In genomic region chr14:61609143-61609851, GRCh38 we compare ENCODE assay signal across 9 cellular contexts.
DNase-seq lines count a peak whose midpoint lies in the region; ATAC-seq, FAIRE-seq and TF ChIP-seq lines count a peak whose summit lies in the region.
"Had no signal": no experiment of that assay in that cellular context is flagged by ENCODE, and none has a peak within 500 bp of the region (broad histone marks: within the 10 kb centered on the region; RNA-seq: fewer than 3 reads in every experiment).

No MANE protein-coding gene starts in this region.

- H3K4me3 Mint-ChIP-seq in natural killer cell treated with Interleukin-12 subunit alpha and Interleukin-12 subunit beta and Interleukin-15 and Interleukin-18, amount 100 ng/mL, for 72 hours = peak overlapping the region; percentile 4
- H3K4me3 Mint-ChIP-seq in CD4-positive, alpha-beta memory T cell = peak overlapping the region in 1 of 8 donors; percentile 13

- H3K36me3 Mint-ChIP-seq in natural killer cell treated with Interleukin-12 subunit alpha and Interleukin-12 subunit beta and Interleukin-15 and Interleukin-18, amount 100 ng/mL, for 72 hours = peaks cover 13% of the 10 kb centered on the region
- no peaks in the 10 kb centered on the region for H3K36me3 Mint-ChIP-seq in CD4-positive, alpha-beta memory T cell

- TF ChIP-seq EP300 in esophagus muscularis mucosa (IDR thresholded peaks at IDR 0.05) = no peak

- peaks cover 59 to 63% of the 10 kb centered on the region in 2 donors for H3K4me1 Mint-ChIP-seq in natural killer cell treated with Interleukin-12 subunit alpha and Interleukin-12 subunit beta and Interleukin-15 and Interleukin-18, amount 100 ng/mL, for 72 hours (ENCODE audit: low read depth in 2 of 2)
- H3K4me1 Mint-ChIP-seq in CD4-positive, alpha-beta memory T cell = no peaks in the 10 kb centered on the region

- peak; percentile 69 for DNase-seq in DMS53 (lab: John Stamatoyannopoulos, UW)
- peak; percentile 20 for DNase-seq in NCI-H774 (lab: John Stamatoyannopoulos, UW)
- no peak for DNase-seq in esophagus muscularis mucosa (ENCODE audit: extremely low spot score)
- DNase-seq in natural killer cell treated with Interleukin-12 subunit alpha and Interleukin-12 subunit beta and Interleukin-15 and Interleukin-18, amount 100 ng/mL, for 72 hours (ENCODE audit: low spot score) = no peak
- DNase-seq in CD4-positive, alpha-beta memory T cell = no peak
- DNase-seq in small intestine = no peak
- no peak for DNase-seq in lower leg skin (ENCODE audit: low spot score in 2 of 2)

- no peak for FAIRE-seq in small intestine (lab: Jason Lieb, UNC)

- H3K27ac Mint-ChIP-seq in natural killer cell treated with Interleukin-12 subunit alpha and Interleukin-12 subunit beta and Interleukin-15 and Interleukin-18, amount 100 ng/mL, for 72 hours = peak overlapping the region; percentile 38 to 75
- H3K27ac Mint-ChIP-seq in CD4-positive, alpha-beta memory T cell = peak overlapping the region in 1 of 7 donors; percentile 67

- POLR2A ChIA-PET in CD4-positive, alpha-beta memory T cell (lab: Charles Lee; ENCODE audit: partially characterized antibody) = no interaction called here

- CTCF ChIA-PET in CD4-positive, alpha-beta memory T cell (lab: Charles Lee; ENCODE audit: partially characterized antibody) = no interaction called here

- H3K9me3 ChIP-seq in esophagus muscularis mucosa = no peaks in the 10 kb centered on the region
- no peaks in the 10 kb centered on the region for H3K9me3 ChIP-seq in CD4-positive, alpha-beta memory T cell (ENCODE audit: control insufficient read depth in 1 of 2, low read length in 2 of 2)
- no peaks in the 10 kb centered on the region for H3K9me3 ChIP-seq in small intestine (ENCODE audit: control insufficient read depth, low read depth)
- H3K9me3 ChIP-seq: upper lobe of left lung had no signal

- TF ChIP-seq CTCF in esophagus muscularis mucosa (IDR thresholded peaks at IDR 0.05) (no peak), lower leg skin (IDR thresholded peaks at IDR 0.05) (no peak)

- H3K27me3 Mint-ChIP-seq in natural killer cell treated with Interleukin-12 subunit alpha and Interleukin-12 subunit beta and Interleukin-15 and Interleukin-18, amount 100 ng/mL, for 72 hours = no peaks in the 10 kb centered on the region
- no peaks in the 10 kb centered on the region for H3K27me3 Mint-ChIP-seq in CD4-positive, alpha-beta memory T cell

- H3K4me3 ChIP-seq in esophagus muscularis mucosa (peak overlapping the region in 2 of 4 donors; percentile 5 to 12), small intestine (ENCODE audit: low read depth in 1 of 2, low read length in 2 of 2) (no peak overlapping the region), lower leg skin (ENCODE audit: low read depth, poor library complexity, severe bottlenecking) (no peak overlapping the region)
- H3K4me3 ChIP-seq in CD4-positive, alpha-beta memory T cell (ENCODE audit: low read length in 2 of 2) = no peak overlapping the region
- H3K4me3 ChIP-seq: upper lobe of left lung had no signal

- H3K36me3 ChIP-seq in esophagus muscularis mucosa (no peaks in the 10 kb centered on the region), small intestine (ENCODE audit: control insufficient read depth in 2 of 2, insufficient read depth in 2 of 2, low read length in 2 of 2) (no peaks in the 10 kb centered on the region)
- H3K36me3 ChIP-seq in CD4-positive, alpha-beta memory T cell (ENCODE audit: insufficient read depth, low read length) = no peaks in the 10 kb centered on the region
- H3K36me3 ChIP-seq: upper lobe of left lung had no signal

- peaks cover 19 to 56% (median 46%) of the 10 kb centered on the region in 4 donors for H3K4me1 ChIP-seq in esophagus muscularis mucosa
- no peaks in the 10 kb centered on the region for H3K4me1 ChIP-seq in CD4-positive, alpha-beta memory T cell (ENCODE audit: insufficient read depth, low read length)
- peaks cover 0 to 11% of the 10 kb centered on the region in 2 donors for H3K4me1 ChIP-seq in small intestine (ENCODE audit: control insufficient read depth in 2 of 2, insufficient read depth in 1 of 2, low read depth in 1 of 2, low read length in 1 of 2)

- peaks cover 6% of the 10 kb centered on the region for H3K9me3 Mint-ChIP-seq in natural killer cell treated with Interleukin-12 subunit alpha and Interleukin-12 subunit beta and Interleukin-15 and Interleukin-18, amount 100 ng/mL, for 72 hours
- peaks cover 0 to 1% (median 0%) of the 10 kb centered on the region in 8 donors for H3K9me3 Mint-ChIP-seq in CD4-positive, alpha-beta memory T cell

- ATAC-seq in natural killer cell treated with Interleukin-12 subunit alpha and Interleukin-12 subunit beta and Interleukin-15 and Interleukin-18, amount 100 ng/mL, for 72 hours = no peak
- ATAC-seq in HG02610 (IDR thresholded peaks at IDR 0.05; ENCODE audit: unreplicated experiment) = no peak

- TF ChIP-seq POLR2A in esophagus muscularis mucosa (IDR thresholded peaks at IDR 0.05; ENCODE audit: low read depth) (no peak), lower leg skin (IDR thresholded peaks at IDR 0.05) (no peak)

- H3K27ac ChIP-seq in esophagus muscularis mucosa (replicated peaks in 1 of 4) (peak overlapping the region; percentile 75 to 77 (median 76)), small intestine (ENCODE audit: low read depth in 1 of 2, low read length in 1 of 2) (peak overlapping the region in 1 of 2 donors; percentile 57)
- H3K27ac ChIP-seq in CD4-positive, alpha-beta memory T cell (ENCODE audit: low read depth, low read length) = no peak overlapping the region

- H3K27me3 ChIP-seq in esophagus muscularis mucosa = no peaks in the 10 kb centered on the region
- no peaks in the 10 kb centered on the region for H3K27me3 ChIP-seq in CD4-positive, alpha-beta memory T cell (ENCODE audit: insufficient read depth, low read length)
- H3K27me3 ChIP-seq in small intestine (ENCODE audit: control insufficient read depth in 2 of 2, insufficient read depth in 2 of 2, low read length in 2 of 2) = no peaks in the 10 kb centered on the region
- H3K27me3 ChIP-seq: upper lobe of left lung had no signal

- 24% methylated on average over 10 of the region's 10 CpGs for WGBS in esophagus muscularis mucosa
- WGBS in small intestine, 3 donors = 65 to 76% (median 71%) methylated on average over 10 of the region's 10 CpGs
- WGBS in lower leg skin, 2 donors = 47 to 51% methylated on average over 10 of the region's 10 CpGs

- intact Hi-C loops in esophagus muscularis mucosa (cut with DNase I) (no loop called here), lower leg skin (cut with DNase I; ENCODE audit: low total_unique reads) (no loop called here)
- intact Hi-C loops in CD4-positive, alpha-beta memory T cell (cut with micrococcal nuclease) = no loop called here

Comparison
In these comparisons a context has a peak if more than half of its experiments do, and no peak if none do; other contexts are left out.
1. DNase-seq: peak in DMS53 (single experiment) and NCI-H774 (single experiment); none in esophagus muscularis mucosa (single experiment), natural killer cell treated with Interleukin-12 subunit alpha and Interleukin-12 subunit beta and Interleukin-15 and Interleukin-18, amount 100 ng/mL, for 72 hours (single experiment), CD4-positive, alpha-beta memory T cell (0 of 5), small intestine (single experiment) and lower leg skin (0 of 2).